In genomic region chr17:39652635-39653315, GRCh38 we compare ENCODE assay signal across 7 cellular contexts. TPM values are rescaled to one million over a fixed set of nuclear protein-coding genes. Genes with fewer than 3 reads are reported as not detected.
DNase-seq lines count a peak whose midpoint lies in the region; ATAC-seq and TF ChIP-seq lines count a peak whose summit lies in the region.
"Had no signal": no experiment of that assay in that cellular context is flagged by ENCODE, and none has a peak within 500 bp of the region (broad histone marks: within the 10 kb centered on the region; RNA-seq: fewer than 3 reads in every experiment).

No MANE protein-coding gene starts in this region.

- DNase-seq in T-helper 17 cell = no peak
- DNase-seq in foreskin melanocyte = peak; percentile 34
- no peak for DNase-seq in smooth muscle cell (lab: John Stamatoyannopoulos, UW; ENCODE audit: unreplicated experiment)
- no peak for DNase-seq in NCI-H524 (lab: John Stamatoyannopoulos, UW)
- DNase-seq: NCI-H1092 treated with DMSO at 0.1 percent for 48 hours had no signal

- H3K4me3 ChIP-seq in smooth muscle cell = no peak overlapping the region

- H3K9ac ChIP-seq in smooth muscle cell (ENCODE audit: low read depth) = no peak overlapping the region

- peak overlapping the region; percentile 29 for H3K27ac ChIP-seq in smooth muscle cell (ENCODE audit: low read depth)

- H3K4me1 Mint-ChIP-seq in T-helper 17 cell = peaks cover 35% of the 10 kb centered on the region

- no peaks in the 10 kb centered on the region for H3K36me3 ChIP-seq in smooth muscle cell (ENCODE audit: low read depth)

- no peak for ATAC-seq in T-helper 17 cell
- ATAC-seq in GM21825 (IDR thresholded peaks at IDR 0.05; ENCODE audit: unreplicated experiment) = no peak

- no peaks in the 10 kb centered on the region for H3K27me3 Mint-ChIP-seq in T-helper 17 cell

- H3K9me3 ChIP-seq in T-helper 17 cell (ENCODE audit: control insufficient read depth, low read length, poor library complexity, severe bottlenecking) (no peaks in the 10 kb centered on the region), smooth muscle cell (replicated peaks; ENCODE audit: low read depth) (no peaks in the 10 kb centered on the region)

- TF ChIP-seq CTCF in smooth muscle cell (IDR thresholded peaks at IDR 0.05; ENCODE audit: borderline replicate concordance, insufficient read depth, poor library complexity, severe bottlenecking) = no peak

- H3K27ac Mint-ChIP-seq in T-helper 17 cell = no peak overlapping the region

- H3K36me3 Mint-ChIP-seq in T-helper 17 cell (ENCODE audit: low read depth) = peaks cover 2% of the 10 kb centered on the region

- H3K79me2 ChIP-seq in smooth muscle cell (ENCODE audit: low read depth) = peaks cover 7% of the 10 kb centered on the region

- peak overlapping the region; percentile 16 for H3K4me2 ChIP-seq in smooth muscle cell

- peaks cover 20% of the 10 kb centered on the region for H3K4me1 ChIP-seq in smooth muscle cell (ENCODE audit: low read depth)

- H2AFZ ChIP-seq in smooth muscle cell (ENCODE audit: low read depth) = no peak overlapping the region

- H4K20me1 ChIP-seq in smooth muscle cell (ENCODE audit: low read depth) = peaks cover 68% of the 10 kb centered on the region

- WGBS in smooth muscle cell (ENCODE audit: low lambda C conversion rate) = 54% methylated on average over 6 of the region's 6 CpGs

- H3K4me3 Mint-ChIP-seq in T-helper 17 cell = peak overlapping the region; percentile 31

- no peaks in the 10 kb centered on the region for H3F3A ChIP-seq in smooth muscle cell (ENCODE audit: low read depth)

- H3K27me3 ChIP-seq in smooth muscle cell (ENCODE audit: low read depth) = no peaks in the 10 kb centered on the region

RNA-seq across cellular contexts. Expression of gene TCAP, which starts 12.4 kb away (rescaled TPM):
- total RNA-seq in T-helper 17 cell = 1 to 10 TPM; 1.5 to 3.1 TPM
- 1.1 TPM in 1 of 2 replicates, not detected in the other for total RNA-seq in smooth muscle cell
- 0.41 and 0.69 TPM in 2 replicates for polyA plus RNA-seq in smooth muscle cell

RNA-seq across cellular contexts. Expression of gene PNMT, which starts 15.5 kb away (rescaled TPM):
- total RNA-seq in T-helper 17 cell (not detected), smooth muscle cell (not detected in 2 replicates)
- 0.23 and 1.3 TPM in 2 replicates for polyA plus RNA-seq in smooth muscle cell
- total RNA-seq: pulmonary artery endothelial cell had no signal

RNA-seq across cellular contexts. Expression of gene STARD3, which starts 15.8 kb away (rescaled TPM):
- 10 to 100 TPM; 60.9 to 67.2 TPM for total RNA-seq in T-helper 17 cell
- total RNA-seq in smooth muscle cell = 33.7 and 37.5 TPM in 2 replicates
- 53.3 and 61.8 TPM in 2 replicates for polyA plus RNA-seq in smooth muscle cell

RNA-seq across cellular contexts. Expression of gene PPP1R1B, which starts 26.0 kb away (rescaled TPM):
- total RNA-seq in T-helper 17 cell (under 1 TPM; 0.22 to 0.42 TPM), smooth muscle cell (1.7 TPM in 1 of 2 replicates, not detected in the other)
- not detected in 2 replicates for polyA plus RNA-seq in smooth muscle cell
- total RNA-seq: pulmonary artery endothelial cell had no signal

RNA-seq across cellular contexts. Expression of gene PGAP3, which starts 35.1 kb away (rescaled TPM):
- 10 to 100 TPM; 28.8 to 31.3 TPM for total RNA-seq in T-helper 17 cell
- 16.5 and 19.4 TPM in 2 replicates for total RNA-seq in smooth muscle cell
- 19.1 and 26.4 TPM in 2 replicates for polyA plus RNA-seq in smooth muscle cell
